Comparison of ENCODE assay signal across 22 cellular contexts in the genomic region with DNA sequence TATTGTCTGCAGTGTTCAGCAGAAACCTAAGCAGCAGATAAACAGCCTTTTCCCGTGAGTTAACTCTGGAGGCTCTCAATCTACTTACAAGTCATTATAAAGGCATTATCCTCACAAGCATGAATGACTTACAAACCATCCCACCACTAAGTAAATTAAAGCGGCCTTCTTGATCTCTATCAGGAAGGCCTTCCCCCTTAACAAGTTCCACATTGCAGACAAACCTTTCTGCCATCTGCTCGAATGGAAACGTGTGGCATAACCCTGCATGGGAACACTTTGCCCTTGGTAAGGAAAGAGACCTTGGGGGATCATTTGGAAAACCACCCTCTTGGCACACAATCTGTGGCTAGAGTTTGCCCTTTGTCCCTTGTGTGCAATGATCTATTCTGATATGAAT.
DNase-seq lines count a peak whose midpoint lies in the region; ATAC-seq, FAIRE-seq and TF ChIP-seq lines count a peak whose summit lies in the region.
"Had no signal": no experiment of that assay in that cellular context is flagged by ENCODE, and none has a peak within 500 bp of the region (broad histone marks: within the 10 kb centered on the region; RNA-seq: fewer than 3 reads in every experiment).

No MANE protein-coding gene starts in this region.

- TF ChIP-seq POLR2A in HepG2 (IDR thresholded peaks at IDR 0.05; ENCODE audit: insufficient read depth in 1 of 2, low read depth in 2 of 2, low read length in 2 of 2) (no peak), right lobe of liver (IDR thresholded peaks at IDR 0.05) (no peak)

- peak; percentile 9 for DNase-seq in HepG2 (ENCODE audit: low spot score)
- DNase-seq in right lobe of liver = no peak
- DNase-seq in NCI-H526 treated with DMSO at 0.1 percent for 48 hours (lab: John Stamatoyannopoulos, UW) = peak; percentile 33
- DNase-seq in SW480 (ENCODE audit: low spot score) = peak; percentile 44
- DNase-seq in NCI-H774 (lab: John Stamatoyannopoulos, UW) = no peak
- DNase-seq in stimulated activated CD8-positive, alpha-beta memory T cell treated with anti-CD3 and anti-CD28 coated beads, Interleukin-4, amount 100 ng/mL, for 48 hours = no peak
- no peak for DNase-seq in Calu3
- DNase-seq in caudate nucleus (lab: John Stamatoyannopoulos, UW) = no peak
- DNase-seq: DMS79 treated with DMSO at 0.1 percent for 48 hours, HCEC 1CT, MV-4-11, NCI-H1105 treated with DMSO at 0.1 percent for 48 hours, NCI-H2029 treated with DMSO at 0.1 percent for 48 hours had no signal

- intact Hi-C loops in HepG2 (cut with micrococcal nuclease; ENCODE audit: unreplicated experiment) = no loop called here
- intact Hi-C loops in right lobe of liver (cut with DNase I) = no loop called here
- intact Hi-C loops in Calu3 (cut with micrococcal nuclease; ENCODE audit: unreplicated experiment) = no loop called here

- no peak overlapping the region for H2AFZ ChIP-seq in HepG2 (ENCODE audit: low read length)
- H2AFZ ChIP-seq: GM23338 had no signal

- no peaks in the 10 kb centered on the region for H3K79me2 ChIP-seq in HepG2 (ENCODE audit: insufficient read depth, low read length)

- TF ChIP-seq RAD21 in HepG2 (CRISPR knock-in tag; IDR thresholded peaks at IDR 0.05) = no peak

- peaks cover 7% of the 10 kb centered on the region for H3K9me3 Mint-ChIP-seq in Calu3 (ENCODE audit: low read depth, unreplicated experiment)

- H3K27ac ChIP-seq in HepG2 (ENCODE audit: extremely low read length, insufficient read depth, low read length) = no peak overlapping the region
- H3K27ac ChIP-seq in right lobe of liver = no peak overlapping the region
- H3K27ac ChIP-seq in caudate nucleus (ENCODE audit: low read depth, low read length) = no peak overlapping the region

- H3K27me3 ChIP-seq in HepG2 (ENCODE audit: control insufficient read depth in 1 of 2, insufficient read depth in 2 of 2, low read length in 2 of 2) = no peaks in the 10 kb centered on the region
- no peaks in the 10 kb centered on the region for H3K27me3 ChIP-seq in right lobe of liver

- H3K4me3 ChIP-seq in HepG2 (replicated peaks in 1 of 3; ENCODE audit: insufficient read depth in 1 of 3, low read depth in 2 of 3, low read length in 3 of 3) (no peak overlapping the region), right lobe of liver (no peak overlapping the region)
- H3K4me3 ChIP-seq: GM23338 had no signal

- in situ Hi-C loops in HepG2 (cut with HindIII; ENCODE audit: extremely low pct_ligation_motif_present, low pct_unique_long_range_greater_than_20kb) = no loop called here

- BruUV-seq in HepG2 (replicated peaks; lab: Mats Ljungman, UMichigan) = no TSS peak
- BruUV-seq in Calu3 (replicated peaks; lab: Mats Ljungman, UMichigan) = no TSS peak

- H3K36me3 Mint-ChIP-seq in Calu3 (ENCODE audit: insufficient read depth, unreplicated experiment) = no peaks in the 10 kb centered on the region
- H3K36me3 Mint-ChIP-seq: CD14-positive monocyte had no signal

- no peaks in the 10 kb centered on the region for H3K27me3 Mint-ChIP-seq in Calu3 (ENCODE audit: unreplicated experiment)
- H3K27me3 Mint-ChIP-seq: B cell, IgD-negative memory B cell had no signal

- ATAC-seq in HepG2 (no peak), right lobe of liver (no peak)
- ATAC-seq: GM23338, Panc1 had no signal

- TF ChIP-seq CTCF in HepG2 (CRISPR knock-in tag; IDR thresholded peaks at IDR 0.05) (no peak), right lobe of liver (IDR thresholded peaks at IDR 0.05) (no peak), Calu3 (IDR thresholded peaks at IDR 0.05; ENCODE audit: unreplicated experiment) (no peak)

- no peak overlapping the region for H3K27ac Mint-ChIP-seq in Calu3 (ENCODE audit: unreplicated experiment)
- H3K27ac Mint-ChIP-seq: B cell, CD14-positive monocyte, GM23338, IgD-negative memory B cell had no signal

- CTCF ChIA-PET in HepG2 (lab: Yijun Ruan, JAX; ENCODE audit: low intra/inter-chr PET ratio, low total read pairs) = no interaction called here
- CTCF ChIA-PET in Calu3 (lab: Charles Lee) = no interaction called here

- H3K4me1 Mint-ChIP-seq in Calu3 (ENCODE audit: low read depth, unreplicated experiment) = no peaks in the 10 kb centered on the region
- H3K4me1 Mint-ChIP-seq: B cell, CD14-positive monocyte, GM23338, IgD-negative memory B cell had no signal

- POLR2A ChIA-PET in HepG2 (lab: Yijun Ruan, JAX) = no interaction called here

- H3K4me2 ChIP-seq in HepG2 (ENCODE audit: low read depth, low read length) = no peak overlapping the region
- H3K4me2 ChIP-seq: GM23338 had no signal

- WGBS in HepG2 (ENCODE audit: low lambda C conversion rate) = 6% methylated on average over 4 of the region's 4 CpGs
- WGBS in right lobe of liver (ENCODE audit: insufficient coverage, low coverage, low lambda C conversion rate, missing lambda C conversion rate) = 65% methylated on average over 4 of the region's 4 CpGs

- H3K4me3 Mint-ChIP-seq in Calu3 (ENCODE audit: low read depth, unreplicated experiment) = no peak overlapping the region
- H3K4me3 Mint-ChIP-seq: B cell, CD14-positive monocyte, GM23338, IgD-negative memory B cell had no signal

- H3K4me1 ChIP-seq in HepG2 (ENCODE audit: insufficient read depth, low read length) (no peaks in the 10 kb centered on the region), right lobe of liver (no peaks in the 10 kb centered on the region)

- H4K20me1 ChIP-seq in HepG2 (ENCODE audit: insufficient read depth, low read length) = no peaks in the 10 kb centered on the region

- no peak for FAIRE-seq in HepG2 (lab: Jason Lieb, UNC)
- FAIRE-seq: A204.1, G401.6, GM18507, HTR-8/SVneo had no signal

- no peaks in the 10 kb centered on the region for H3K36me3 ChIP-seq in HepG2 (replicated peaks in 1 of 2; ENCODE audit: control insufficient read depth in 1 of 2, insufficient read depth in 2 of 2, low read length in 2 of 2)
- no peaks in the 10 kb centered on the region for H3K36me3 ChIP-seq in right lobe of liver

- H3K9ac ChIP-seq in HepG2 (ENCODE audit: insufficient read depth, low read depth, low read length) = no peak overlapping the region

- no peak for TF ChIP-seq EP300 in HepG2 (IDR thresholded peaks at IDR 0.05; ENCODE audit: low read depth in 2 of 2, low read length in 2 of 2)
- no peak for TF ChIP-seq EP300 in HepG2 (CRISPR knock-in tag; IDR thresholded peaks at IDR 0.05; ENCODE audit: borderline replicate concordance)

- H3K9me3 ChIP-seq in HepG2 (ENCODE audit: low read length) (no peaks in the 10 kb centered on the region), right lobe of liver (no peaks in the 10 kb centered on the region)

TF ChIP-seq in HepG2, 621 proteins besides CTCF, POLR2A, EP300 and RAD21 (continues in another document):
- TF ChIP-seq ZMAT3 (CRISPR knock-in tag; conservative IDR thresholded peaks at IDR 0.05) (no peak), NR2F1 (CRISPR knock-in tag; IDR thresholded peaks at IDR 0.05) (no peak), ZBTB1 (CRISPR knock-in tag; IDR thresholded peaks at IDR 0.05; ENCODE audit: borderline replicate concordance) (no peak), CBX5 (CRISPR knock-in tag; IDR thresholded peaks at IDR 0.05; ENCODE audit: borderline replicate concordance) (no peak), ONECUT2 (CRISPR knock-in tag; IDR thresholded peaks at IDR 0.05) (no peak), MZF1 (CRISPR knock-in tag; IDR thresholded peaks at IDR 0.05; ENCODE audit: borderline replicate concordance) (no peak)
- TF ChIP-seq, protein P1, sequence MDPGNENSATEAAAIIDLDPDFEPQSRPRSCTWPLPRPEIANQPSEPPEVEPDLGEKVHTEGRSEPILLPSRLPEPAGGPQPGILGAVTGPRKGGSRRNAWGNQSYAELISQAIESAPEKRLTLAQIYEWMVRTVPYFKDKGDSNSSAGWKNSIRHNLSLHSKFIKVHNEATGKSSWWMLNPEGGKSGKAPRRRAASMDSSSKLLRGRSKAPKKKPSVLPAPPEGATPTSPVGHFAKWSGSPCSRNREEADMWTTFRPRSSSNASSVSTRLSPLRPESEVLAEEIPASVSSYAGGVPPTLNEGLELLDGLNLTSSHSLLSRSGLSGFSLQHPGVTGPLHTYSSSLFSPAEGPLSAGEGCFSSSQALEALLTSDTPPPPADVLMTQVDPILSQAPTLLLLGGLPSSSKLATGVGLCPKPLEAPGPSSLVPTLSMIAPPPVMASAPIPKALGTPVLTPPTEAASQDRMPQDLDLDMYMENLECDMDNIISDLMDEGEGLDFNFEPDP (CRISPR knock-in tag; conservative IDR thresholded peaks at IDR 0.05) = no peak

Comparison
In these comparisons a context has a peak if more than half of its experiments do, and no peak if none do; other contexts are left out.
1. DNase-seq: peak in HepG2 (single experiment), NCI-H526 treated with DMSO at 0.1 percent for 48 hours (single experiment) and SW480 (single experiment); none in right lobe of liver (0 of 3), NCI-H774 (single experiment), stimulated activated CD8-positive, alpha-beta memory T cell treated with anti-CD3 and anti-CD28 coated beads, Interleukin-4, amount 100 ng/mL, for 48 hours (single experiment), Calu3 (single experiment) and caudate nucleus (0 of 61).